In the genomic region with DNA sequence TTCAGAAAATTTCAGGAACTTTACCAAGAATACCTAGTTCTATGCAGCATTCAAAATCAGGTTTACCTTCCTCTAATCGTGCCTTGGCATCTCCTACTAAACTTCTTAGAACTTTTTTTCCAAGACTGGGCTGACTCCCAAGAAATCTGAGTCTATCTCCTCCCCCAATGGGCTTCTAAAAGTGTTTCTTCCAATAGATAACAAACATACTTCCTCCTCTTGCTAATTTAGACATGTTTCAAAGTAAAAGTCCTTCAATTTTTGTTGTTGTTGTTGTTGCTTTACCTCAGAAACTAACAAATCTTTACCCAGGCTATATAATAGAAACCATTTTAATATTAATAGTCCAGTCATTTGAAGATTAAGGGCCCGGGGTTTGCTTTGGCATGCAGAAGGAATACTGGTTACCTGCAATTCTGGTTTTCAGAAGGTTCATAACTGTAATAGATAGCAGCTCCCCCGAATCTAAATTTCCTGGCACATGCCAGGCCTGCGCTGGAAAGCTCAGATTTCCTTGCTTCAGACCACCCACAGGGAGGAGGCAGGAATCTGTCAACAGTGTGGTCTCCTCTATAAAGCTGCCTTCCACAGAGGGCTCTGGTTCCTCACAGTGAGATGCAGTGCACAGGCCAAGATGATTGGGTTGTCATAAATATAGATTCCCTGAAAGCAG, we compare ENCODE assay signal across 13 cellular contexts.
DNase-seq lines count a peak whose midpoint lies in the region; ATAC-seq, FAIRE-seq and TF ChIP-seq lines count a peak whose summit lies in the region.
"Had no signal": no experiment of that assay in that cellular context is flagged by ENCODE, and none has a peak within 500 bp of the region (broad histone marks: within the 10 kb centered on the region; RNA-seq: fewer than 3 reads in every experiment).

No MANE protein-coding gene starts in this region.

- DNase-seq in NCI-H748 (lab: John Stamatoyannopoulos, UW; ENCODE audit: unreplicated experiment), result peak; percentile 29
- no peak for DNase-seq in NCI-H748 treated with DMSO at 0.1 percent for 48 hours (lab: John Stamatoyannopoulos, UW)
- DNase-seq in ascending aorta (ENCODE audit: low spot score in 2 of 2), result no peak
- DNase-seq in islet precursor cell, result peak; percentile 61
- no peak for DNase-seq in tibial artery
- DNase-seq in activated CD4-positive, alpha-beta memory T cell treated with anti-CD3 and anti-CD28 coated beads, Interleukin-2, amount 10 ng/mL, durations not matched to agents 7 days and 5 days, result no peak
- no peak for DNase-seq in frontal cortex (ENCODE audit: low spot score in 2 of 2)
- DNase-seq: left ventricle myocardium superior, NCI-H524 treated with DMSO at 0.1 percent for 48 hours, WERI-Rb-1 had no signal

- H3K27me3 Mint-ChIP-seq in activated CD4-positive, alpha-beta memory T cell treated with anti-CD3 and anti-CD28 coated beads, Interleukin-2, amount 10 ng/mL, durations not matched to agents 7 days and 5 days, result no peaks in the 10 kb centered on the region
- H3K27me3 Mint-ChIP-seq: dendritic cell treated with granulocyte-macrophage colony-stimulating factor and Interleukin-4, amounts not matched to agents 40 ng/mL and 50 ng/mL, for 4 days had no signal

- no peak for FAIRE-seq in frontal cortex (lab: Jason Lieb, UNC)
- FAIRE-seq: D721Med had no signal

- H3K4me1 ChIP-seq in ascending aorta (peaks cover 2 to 32% of the 10 kb centered on the region in 2 donors), tibial artery (peaks cover 0 to 41% (median 21%) of the 10 kb centered on the region in 4 donors)

- CTCF ChIA-PET in activated CD4-positive, alpha-beta memory T cell treated with anti-CD3 and anti-CD28 coated beads, Interleukin-2, amount 10 ng/mL, durations not matched to agents 7 days and 5 days (lab: Charles Lee), result no interaction called here

- H3K36me3 ChIP-seq in ascending aorta, result no peaks in the 10 kb centered on the region
- no peaks in the 10 kb centered on the region for H3K36me3 ChIP-seq in tibial artery
- H3K36me3 ChIP-seq: WERI-Rb-1 had no signal

- H3K27ac Mint-ChIP-seq in activated CD4-positive, alpha-beta memory T cell treated with anti-CD3 and anti-CD28 coated beads, Interleukin-2, amount 10 ng/mL, durations not matched to agents 7 days and 5 days, result no peak overlapping the region
- H3K27ac Mint-ChIP-seq: dendritic cell treated with granulocyte-macrophage colony-stimulating factor and Interleukin-4, amounts not matched to agents 40 ng/mL and 50 ng/mL, for 4 days had no signal

- H3K9me3 ChIP-seq in ascending aorta (no peaks in the 10 kb centered on the region), tibial artery (no peaks in the 10 kb centered on the region)

- TF ChIP-seq CTCF in ascending aorta (IDR thresholded peaks at IDR 0.05) (no peak), tibial artery (IDR thresholded peaks at IDR 0.05) (no peak)

- POLR2A ChIA-PET in activated CD4-positive, alpha-beta memory T cell treated with anti-CD3 and anti-CD28 coated beads, Interleukin-2, amount 10 ng/mL, durations not matched to agents 7 days and 5 days (lab: Charles Lee), result no interaction called here

- no peaks in the 10 kb centered on the region for H3K9me3 Mint-ChIP-seq in activated CD4-positive, alpha-beta memory T cell treated with anti-CD3 and anti-CD28 coated beads, Interleukin-2, amount 10 ng/mL, durations not matched to agents 7 days and 5 days
- H3K9me3 Mint-ChIP-seq: dendritic cell treated with granulocyte-macrophage colony-stimulating factor and Interleukin-4, amounts not matched to agents 40 ng/mL and 50 ng/mL, for 4 days had no signal

- H3K27me3 ChIP-seq in ascending aorta, result no peaks in the 10 kb centered on the region
- no peaks in the 10 kb centered on the region for H3K27me3 ChIP-seq in tibial artery

- H3K4me3 Mint-ChIP-seq in activated CD4-positive, alpha-beta memory T cell treated with anti-CD3 and anti-CD28 coated beads, Interleukin-2, amount 10 ng/mL, durations not matched to agents 7 days and 5 days, result no peak overlapping the region
- H3K4me3 Mint-ChIP-seq: dendritic cell treated with granulocyte-macrophage colony-stimulating factor and Interleukin-4, amounts not matched to agents 40 ng/mL and 50 ng/mL, for 4 days had no signal

- H3K27ac ChIP-seq in ascending aorta (peak overlapping the region; percentile 15 to 64), tibial artery (peak overlapping the region; percentile 10 to 37)
- H3K27ac ChIP-seq: WERI-Rb-1 had no signal

- H3K36me3 Mint-ChIP-seq in activated CD4-positive, alpha-beta memory T cell treated with anti-CD3 and anti-CD28 coated beads, Interleukin-2, amount 10 ng/mL, durations not matched to agents 7 days and 5 days (ENCODE audit: low read depth), result no peaks in the 10 kb centered on the region

- no peak for ATAC-seq in HG03469 (IDR thresholded peaks at IDR 0.05; ENCODE audit: unreplicated experiment)
- ATAC-seq: left ventricle myocardium superior had no signal

- H3K4me3 ChIP-seq in ascending aorta, result no peak overlapping the region
- no peak overlapping the region for H3K4me3 ChIP-seq in tibial artery

- intact Hi-C loops in ascending aorta (cut with DNase I), result no loop called here
- intact Hi-C loops in tibial artery (cut with DNase I; ENCODE audit: low total_unique reads), result no loop called here

- H3K4me1 Mint-ChIP-seq in activated CD4-positive, alpha-beta memory T cell treated with anti-CD3 and anti-CD28 coated beads, Interleukin-2, amount 10 ng/mL, durations not matched to agents 7 days and 5 days, result no peaks in the 10 kb centered on the region

Comparison
In these comparisons a context has a peak if more than half of its experiments do, and no peak if none do; other contexts are left out.
1. DNase-seq: peak in NCI-H748 (single experiment) and islet precursor cell (single experiment); none in NCI-H748 treated with DMSO at 0.1 percent for 48 hours (single experiment), ascending aorta (0 of 2), tibial artery (0 of 2), activated CD4-positive, alpha-beta memory T cell treated with anti-CD3 and anti-CD28 coated beads, Interleukin-2, amount 10 ng/mL, durations not matched to agents 7 days and 5 days (single experiment) and frontal cortex (0 of 2).